Comparison of ENCODE assay signal across 1 cellular context in genomic region chr7:106065560-106066500, GRCh38.
TF ChIP-seq lines count a peak whose summit lies in the region.

No MANE protein-coding gene starts in this region.

TF ChIP-seq in HepG2, 621 proteins besides CTCF, POLR2A, EP300 and RAD21 (continued from another document and continues in another):
- TF ChIP-seq ATF2 (CRISPR knock-in tag; IDR thresholded peaks at IDR 0.05) (no peak), PHF21A (CRISPR knock-in tag; IDR thresholded peaks at IDR 0.05) (peak; percentile 39), ELF3 (CRISPR knock-in tag; IDR thresholded peaks at IDR 0.05) (no peak), RXRB (CRISPR knock-in tag; IDR thresholded peaks at IDR 0.05; ENCODE audit: borderline replicate concordance) (peak; percentile 75; the same call in 1 of the 2 replicates), ATF5 (CRISPR knock-in tag; IDR thresholded peaks at IDR 0.05; ENCODE audit: low read depth) (no peak), SAP130 (CRISPR knock-in tag; IDR thresholded peaks at IDR 0.05; ENCODE audit: low read depth) (no peak; the same call in 1 of the 2 replicates), TFAP4 (IDR thresholded peaks at IDR 0.05; ENCODE audit: borderline replicate concordance, low read depth) (no peak), THAP11 (CRISPR knock-in tag; IDR thresholded peaks at IDR 0.05) (no peak), HOMEZ (CRISPR knock-in tag; IDR thresholded peaks at IDR 0.05; ENCODE audit: low read depth) (no peak), ZNF891 (CRISPR knock-in tag; IDR thresholded peaks at IDR 0.05) (peak; percentile 5; the same call in 1 of the 2 replicates), ZNF709 (CRISPR knock-in tag; IDR thresholded peaks at IDR 0.05) (no peak), SOX6 (IDR thresholded peaks at IDR 0.05) (no peak), SOX6 (CRISPR knock-in tag; IDR thresholded peaks at IDR 0.05) (peak; percentile 24; the same call in 1 of the 2 replicates), RXRA (CRISPR knock-in tag; IDR thresholded peaks at IDR 0.05) (peak; percentile 69; the same call in 1 of the 2 replicates), ZSCAN31 (CRISPR knock-in tag; IDR thresholded peaks at IDR 0.05; ENCODE audit: low read depth) (no peak), SMAD1 (CRISPR knock-in tag; IDR thresholded peaks at IDR 0.05; ENCODE audit: borderline replicate concordance, low read depth) (no peak), MED13 (CRISPR knock-in tag; IDR thresholded peaks at IDR 0.05) (no peak), MEIS2 (CRISPR knock-in tag; IDR thresholded peaks at IDR 0.05) (no peak), DNMT1 (CRISPR knock-in tag; IDR thresholded peaks at IDR 0.05) (no peak), TBX3 (IDR thresholded peaks at IDR 0.05; ENCODE audit: borderline replicate concordance) (no peak), NFE2L2 (IDR thresholded peaks at IDR 0.05; ENCODE audit: low read length) (no peak), FOXK1 (CRISPR knock-in tag; IDR thresholded peaks at IDR 0.05; ENCODE audit: borderline replicate concordance, low read depth) (no peak), PAWR (CRISPR knock-in tag; IDR thresholded peaks at IDR 0.05; ENCODE audit: borderline replicate concordance) (no peak), DPF2 (CRISPR knock-in tag; IDR thresholded peaks at IDR 0.05; ENCODE audit: borderline replicate concordance, low read depth) (no peak), ZBTB40 (IDR thresholded peaks at IDR 0.05) (no peak), ZBTB40 (CRISPR knock-in tag; IDR thresholded peaks at IDR 0.05) (0 out of 2 replicates have a peak, but pooled peaks have one; percentile 37), ZNF605 (CRISPR knock-in tag; IDR thresholded peaks at IDR 0.05) (peak; percentile 4; the same call in 1 of the 2 replicates), KMT2A (CRISPR knock-in tag; IDR thresholded peaks at IDR 0.05) (no peak), AGO2 (optimal IDR thresholded peaks at IDR 0.05; ENCODE audit: low read depth, low read length) (no peak), RARA (CRISPR knock-in tag; IDR thresholded peaks at IDR 0.05) (no peak), RELA (CRISPR knock-in tag; IDR thresholded peaks at IDR 0.05) (no peak), FOXO1 (CRISPR knock-in tag; IDR thresholded peaks at IDR 0.05) (no peak), NFATC3 (CRISPR knock-in tag; IDR thresholded peaks at IDR 0.05) (no peak), ZMYM4 (CRISPR knock-in tag; IDR thresholded peaks at IDR 0.05) (no peak), NAIF1 (CRISPR knock-in tag; IDR thresholded peaks at IDR 0.05; ENCODE audit: borderline replicate concordance) (no peak)
- TF ChIP-seq, protein P1, sequence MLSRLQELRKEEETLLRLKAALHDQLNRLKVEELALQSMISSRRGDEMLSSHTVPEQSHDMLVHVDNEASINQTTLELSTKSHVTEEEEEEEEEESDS (CRISPR knock-in tag; IDR thresholded peaks at IDR 0.05; ENCODE audit: borderline replicate concordance) = no peak
- TF ChIP-seq, protein P2, sequence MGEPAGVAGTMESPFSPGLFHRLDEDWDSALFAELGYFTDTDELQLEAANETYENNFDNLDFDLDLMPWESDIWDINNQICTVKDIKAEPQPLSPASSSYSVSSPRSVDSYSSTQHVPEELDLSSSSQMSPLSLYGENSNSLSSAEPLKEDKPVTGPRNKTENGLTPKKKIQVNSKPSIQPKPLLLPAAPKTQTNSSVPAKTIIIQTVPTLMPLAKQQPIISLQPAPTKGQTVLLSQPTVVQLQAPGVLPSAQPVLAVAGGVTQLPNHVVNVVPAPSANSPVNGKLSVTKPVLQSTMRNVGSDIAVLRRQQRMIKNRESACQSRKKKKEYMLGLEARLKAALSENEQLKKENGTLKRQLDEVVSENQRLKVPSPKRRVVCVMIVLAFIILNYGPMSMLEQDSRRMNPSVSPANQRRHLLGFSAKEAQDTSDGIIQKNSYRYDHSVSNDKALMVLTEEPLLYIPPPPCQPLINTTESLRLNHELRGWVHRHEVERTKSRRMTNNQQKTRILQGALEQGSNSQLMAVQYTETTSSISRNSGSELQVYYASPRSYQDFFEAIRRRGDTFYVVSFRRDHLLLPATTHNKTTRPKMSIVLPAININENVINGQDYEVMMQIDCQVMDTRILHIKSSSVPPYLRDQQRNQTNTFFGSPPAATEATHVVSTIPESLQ (CRISPR knock-in tag; conservative IDR thresholded peaks at IDR 0.05) = no peak
- TF ChIP-seq, protein P3, sequence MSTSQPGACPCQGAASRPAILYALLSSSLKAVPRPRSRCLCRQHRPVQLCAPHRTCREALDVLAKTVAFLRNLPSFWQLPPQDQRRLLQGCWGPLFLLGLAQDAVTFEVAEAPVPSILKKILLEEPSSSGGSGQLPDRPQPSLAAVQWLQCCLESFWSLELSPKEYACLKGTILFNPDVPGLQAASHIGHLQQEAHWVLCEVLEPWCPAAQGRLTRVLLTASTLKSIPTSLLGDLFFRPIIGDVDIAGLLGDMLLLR (CRISPR knock-in tag; IDR thresholded peaks at IDR 0.05) = 0 out of 2 replicates have a peak, but pooled peaks have one; percentile 45
- TF ChIP-seq, protein P4, sequence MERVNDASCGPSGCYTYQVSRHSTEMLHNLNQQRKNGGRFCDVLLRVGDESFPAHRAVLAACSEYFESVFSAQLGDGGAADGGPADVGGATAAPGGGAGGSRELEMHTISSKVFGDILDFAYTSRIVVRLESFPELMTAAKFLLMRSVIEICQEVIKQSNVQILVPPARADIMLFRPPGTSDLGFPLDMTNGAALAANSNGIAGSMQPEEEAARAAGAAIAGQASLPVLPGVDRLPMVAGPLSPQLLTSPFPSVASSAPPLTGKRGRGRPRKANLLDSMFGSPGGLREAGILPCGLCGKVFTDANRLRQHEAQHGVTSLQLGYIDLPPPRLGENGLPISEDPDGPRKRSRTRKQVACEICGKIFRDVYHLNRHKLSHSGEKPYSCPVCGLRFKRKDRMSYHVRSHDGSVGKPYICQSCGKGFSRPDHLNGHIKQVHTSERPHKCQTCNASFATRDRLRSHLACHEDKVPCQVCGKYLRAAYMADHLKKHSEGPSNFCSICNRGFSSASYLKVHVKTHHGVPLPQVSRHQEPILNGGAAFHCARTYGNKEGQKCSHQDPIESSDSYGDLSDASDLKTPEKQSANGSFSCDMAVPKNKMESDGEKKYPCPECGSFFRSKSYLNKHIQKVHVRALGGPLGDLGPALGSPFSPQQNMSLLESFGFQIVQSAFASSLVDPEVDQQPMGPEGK (CRISPR knock-in tag; IDR thresholded peaks at IDR 0.05) = peak; percentile 33; the same call in 1 of the 2 replicates
- TF ChIP-seq, protein P5, sequence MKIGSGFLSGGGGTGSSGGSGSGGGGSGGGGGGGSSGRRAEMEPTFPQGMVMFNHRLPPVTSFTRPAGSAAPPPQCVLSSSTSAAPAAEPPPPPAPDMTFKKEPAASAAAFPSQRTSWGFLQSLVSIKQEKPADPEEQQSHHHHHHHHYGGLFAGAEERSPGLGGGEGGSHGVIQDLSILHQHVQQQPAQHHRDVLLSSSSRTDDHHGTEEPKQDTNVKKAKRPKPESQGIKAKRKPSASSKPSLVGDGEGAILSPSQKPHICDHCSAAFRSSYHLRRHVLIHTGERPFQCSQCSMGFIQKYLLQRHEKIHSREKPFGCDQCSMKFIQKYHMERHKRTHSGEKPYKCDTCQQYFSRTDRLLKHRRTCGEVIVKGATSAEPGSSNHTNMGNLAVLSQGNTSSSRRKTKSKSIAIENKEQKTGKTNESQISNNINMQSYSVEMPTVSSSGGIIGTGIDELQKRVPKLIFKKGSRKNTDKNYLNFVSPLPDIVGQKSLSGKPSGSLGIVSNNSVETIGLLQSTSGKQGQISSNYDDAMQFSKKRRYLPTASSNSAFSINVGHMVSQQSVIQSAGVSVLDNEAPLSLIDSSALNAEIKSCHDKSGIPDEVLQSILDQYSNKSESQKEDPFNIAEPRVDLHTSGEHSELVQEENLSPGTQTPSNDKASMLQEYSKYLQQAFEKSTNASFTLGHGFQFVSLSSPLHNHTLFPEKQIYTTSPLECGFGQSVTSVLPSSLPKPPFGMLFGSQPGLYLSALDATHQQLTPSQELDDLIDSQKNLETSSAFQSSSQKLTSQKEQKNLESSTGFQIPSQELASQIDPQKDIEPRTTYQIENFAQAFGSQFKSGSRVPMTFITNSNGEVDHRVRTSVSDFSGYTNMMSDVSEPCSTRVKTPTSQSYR (CRISPR knock-in tag; IDR thresholded peaks at IDR 0.05; ENCODE audit: borderline replicate concordance) = no peak
- TF ChIP-seq, protein P6, sequence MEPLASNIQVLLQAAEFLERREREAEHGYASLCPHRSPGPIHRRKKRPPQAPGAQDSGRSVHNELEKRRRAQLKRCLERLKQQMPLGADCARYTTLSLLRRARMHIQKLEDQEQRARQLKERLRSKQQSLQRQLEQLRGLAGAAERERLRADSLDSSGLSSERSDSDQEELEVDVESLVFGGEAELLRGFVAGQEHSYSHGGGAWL (CRISPR knock-in tag; IDR thresholded peaks at IDR 0.05) = no peak
